In the genomic region with DNA sequence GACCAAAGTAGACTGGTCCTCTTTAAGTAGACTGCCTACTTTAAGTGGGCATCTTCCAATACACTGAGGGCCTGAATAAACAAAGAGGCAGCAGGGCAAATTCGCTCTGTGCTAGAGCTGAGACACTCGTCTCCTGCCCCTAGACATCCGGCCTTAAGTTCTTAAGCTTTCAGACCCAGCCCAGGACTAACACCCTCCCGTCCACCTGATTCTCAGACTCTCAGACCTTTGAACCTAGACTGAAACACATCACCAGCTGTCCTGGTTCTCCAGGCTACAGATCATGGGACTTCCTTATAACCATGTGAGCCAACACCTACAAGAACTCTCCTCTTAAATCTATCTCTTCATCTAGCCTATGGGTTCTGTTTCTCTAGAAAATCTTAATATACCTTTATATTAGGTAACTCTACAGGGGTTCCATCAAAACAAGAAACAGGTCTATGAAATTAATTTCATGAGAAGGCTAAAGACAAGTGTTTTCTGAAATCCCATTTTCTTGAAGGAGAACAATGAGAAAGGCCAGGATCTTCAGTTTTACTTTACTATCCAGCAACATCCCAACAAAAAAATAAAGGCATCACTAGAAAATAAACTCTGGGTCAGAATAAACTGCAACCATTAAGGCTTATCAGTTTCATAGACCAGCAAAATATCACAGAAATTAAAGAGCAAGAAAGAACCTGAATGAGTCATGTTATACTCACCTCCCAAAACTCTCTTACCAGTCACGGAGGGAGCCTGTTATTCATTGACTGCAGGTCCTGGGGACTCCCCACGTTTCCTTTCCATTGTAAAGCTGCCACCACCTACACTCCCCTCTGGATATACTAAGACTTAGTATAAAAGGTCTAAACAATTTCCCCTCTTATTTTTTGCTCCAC, we compare ENCODE assay signal across 8 cellular contexts. TPM values are rescaled to one million over a fixed set of nuclear protein-coding genes. Genes with fewer than 3 reads are reported as not detected.
DNase-seq lines count a peak whose midpoint lies in the region; ATAC-seq and FAIRE-seq lines count a peak whose summit lies in the region.

No MANE protein-coding gene starts in this region.

- H3K27me3 ChIP-seq in mucosa of rectum (ENCODE audit: control insufficient read depth in 2 of 2, insufficient read depth in 2 of 2, low read length in 2 of 2): no peaks in the 10 kb centered on the region

- peak overlapping the region in 1 of 2 donors; percentile 53 for H3K9ac ChIP-seq in mucosa of rectum (ENCODE audit: low read depth in 1 of 2, low read length in 2 of 2)

- H3K4me3 ChIP-seq in mucosa of rectum (ENCODE audit: low read length in 2 of 2): peak overlapping the region; percentile 24 to 56

- H3K27ac ChIP-seq in mucosa of rectum (ENCODE audit: low read depth in 2 of 2, low read length in 2 of 2): peak overlapping the region in 1 of 2 donors; percentile 89

- peaks cover 28% of the 10 kb centered on the region for H3K4me1 Mint-ChIP-seq in activated naive CD8-positive, alpha-beta T cell treated with anti-CD3 and anti-CD28 coated beads for 36 hours

- no peak overlapping the region for H3K27ac Mint-ChIP-seq in activated naive CD8-positive, alpha-beta T cell treated with anti-CD3 and anti-CD28 coated beads for 36 hours

- no peaks in the 10 kb centered on the region for H3K9me3 Mint-ChIP-seq in activated naive CD8-positive, alpha-beta T cell treated with anti-CD3 and anti-CD28 coated beads for 36 hours

- no peaks in the 10 kb centered on the region for H3K9me3 ChIP-seq in mucosa of rectum (ENCODE audit: control insufficient read depth in 2 of 2, low read length in 2 of 2)

- H3K27me3 Mint-ChIP-seq in activated naive CD8-positive, alpha-beta T cell treated with anti-CD3 and anti-CD28 coated beads for 36 hours: no peaks in the 10 kb centered on the region

- ATAC-seq in HG02938 (IDR thresholded peaks at IDR 0.05; ENCODE audit: unreplicated experiment) (peak; percentile 79), GM19023 (IDR thresholded peaks at IDR 0.05; ENCODE audit: unreplicated experiment) (no peak), HG03439 (IDR thresholded peaks at IDR 0.05; ENCODE audit: unreplicated experiment) (no peak)

- peaks cover 17 to 31% of the 10 kb centered on the region in 2 donors for H3K4me1 ChIP-seq in mucosa of rectum (ENCODE audit: control insufficient read depth in 2 of 2, insufficient read depth in 2 of 2, low read length in 2 of 2)

- peaks cover 17% of the 10 kb centered on the region for H3K36me3 Mint-ChIP-seq in activated naive CD8-positive, alpha-beta T cell treated with anti-CD3 and anti-CD28 coated beads for 36 hours

- DNase-seq in ACHN (peak; percentile 80), HTR-8/SVneo (ENCODE audit: insufficient read length, low spot score) (no peak), 8988T (no peak)
- DNase-seq in activated naive CD8-positive, alpha-beta T cell treated with anti-CD3 and anti-CD28 coated beads for 36 hours: peak; percentile 42

- no peak for FAIRE-seq in HTR-8/SVneo (lab: Jason Lieb, UNC)

- peak overlapping the region; percentile 32 for H3K4me3 Mint-ChIP-seq in activated naive CD8-positive, alpha-beta T cell treated with anti-CD3 and anti-CD28 coated beads for 36 hours

- H3K36me3 ChIP-seq in mucosa of rectum (ENCODE audit: control insufficient read depth in 2 of 2, insufficient read depth in 2 of 2, low read length in 2 of 2): no peaks in the 10 kb centered on the region

- in situ Hi-C loops in ACHN (cut with HindIII; ENCODE audit: low pct_ligation_motif_present, low pct_unique_long_range_greater_than_20kb, low sequenced_read_pairs): no loop called here

RNA-seq across cellular contexts. Expression of gene ADGRA3, which starts 14.8 kb away (rescaled TPM):
- 10 to 100 TPM; 12.0 to 13.8 TPM for total RNA-seq in activated naive CD8-positive, alpha-beta T cell treated with anti-CD3 and anti-CD28 coated beads for 36 hours

Comparison
In these comparisons a context has a peak if more than half of its experiments do, and no peak if none do; other contexts are left out.
1. DNase-seq: peak in ACHN (single experiment) and activated naive CD8-positive, alpha-beta T cell treated with anti-CD3 and anti-CD28 coated beads for 36 hours (single experiment); none in HTR-8/SVneo (single experiment) and 8988T (single experiment).